ENCODE assay signal across 12 cellular contexts in the genomic region with DNA sequence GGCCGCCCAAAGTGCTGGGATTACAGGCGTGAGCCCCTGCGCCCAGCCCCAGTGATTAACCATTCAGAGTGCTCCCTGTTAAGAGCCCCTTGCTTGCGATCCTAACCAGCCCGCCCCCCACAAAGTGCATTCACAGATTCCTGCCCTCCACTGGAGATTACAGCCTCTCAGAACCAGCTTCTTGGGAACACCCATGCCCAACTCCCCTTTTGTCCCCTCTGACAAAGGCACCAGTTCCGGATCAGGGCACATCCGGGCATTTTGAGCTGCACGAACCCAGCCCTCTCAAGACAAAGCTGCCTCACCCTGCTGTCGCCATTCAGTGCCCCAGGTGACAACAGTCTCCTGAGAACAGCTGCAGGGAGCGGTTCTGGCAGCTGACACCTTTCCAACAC.
DNase-seq lines count a peak whose midpoint lies in the region; ATAC-seq and TF ChIP-seq lines count a peak whose summit lies in the region.
"Had no signal": no experiment of that assay in that cellular context is flagged by ENCODE, and none has a peak within 500 bp of the region (broad histone marks: within the 10 kb centered on the region; RNA-seq: fewer than 3 reads in every experiment).

No MANE protein-coding gene starts in this region.

- H3K4me1 Mint-ChIP-seq in effector memory CD8-positive, alpha-beta T cell (ENCODE audit: low read depth in 2 of 2) = peaks cover 8 to 9% of the 10 kb centered on the region in 2 donors

- no peaks in the 10 kb centered on the region for H3K36me3 ChIP-seq in parathyroid adenoma (ENCODE audit: control insufficient read depth, insufficient read depth, low read length)

- no peak for ATAC-seq in effector memory CD8-positive, alpha-beta T cell (replicated peaks)
- no peak for ATAC-seq in GM18502 (IDR thresholded peaks at IDR 0.05; ENCODE audit: poor library complexity, unreplicated experiment)
- ATAC-seq: Right ventricle myocardium inferior had no signal

- no peak overlapping the region for H3K9ac ChIP-seq in parathyroid adenoma

- H3K36me3 Mint-ChIP-seq in effector memory CD8-positive, alpha-beta T cell (ENCODE audit: insufficient read depth) = no peaks in the 10 kb centered on the region

- DNase-seq in NCI-H187 (lab: John Stamatoyannopoulos, UW) (peak; percentile 43 to 69), NCI-H187 treated with DMSO at 0.1 percent for 48 hours (lab: John Stamatoyannopoulos, UW) (no peak)
- no peak for DNase-seq in effector memory CD8-positive, alpha-beta T cell
- no peak for DNase-seq in activated CD4-positive, CD25-positive, alpha-beta regulatory T cell treated with anti-CD3 and anti-CD28 coated beads, Interleukin-2, amount 50 U/mL, for 72 hours
- no peak for DNase-seq in central memory CD4-positive, alpha-beta T cell
- DNase-seq: activated B cell treated with CpG ODN at 0.5 μM for 24 hours, GF-D8 had no signal

- H3K27me3 Mint-ChIP-seq in effector memory CD8-positive, alpha-beta T cell = peaks cover 68 to 97% of the 10 kb centered on the region in 2 donors

- no peak for TF ChIP-seq RAD21 in Ishikawa (IDR thresholded peaks at IDR 0.05; ENCODE audit: low read depth)

- peak overlapping the region; percentile 72 for H3K27ac ChIP-seq in parathyroid adenoma

- H3K9me3 ChIP-seq in parathyroid adenoma (ENCODE audit: control insufficient read depth, low read length) = no peaks in the 10 kb centered on the region

- no peak overlapping the region for H3K27ac Mint-ChIP-seq in effector memory CD8-positive, alpha-beta T cell
- H3K27ac Mint-ChIP-seq: activated B cell treated with CpG ODN at 0.5 μM for 24 hours had no signal

- no peaks in the 10 kb centered on the region for H3K9me3 Mint-ChIP-seq in effector memory CD8-positive, alpha-beta T cell
- H3K9me3 Mint-ChIP-seq: activated B cell treated with CpG ODN at 0.5 μM for 24 hours, neural crest cell had no signal

- H3K4me1 ChIP-seq in parathyroid adenoma = peaks cover 21% of the 10 kb centered on the region

- no peaks in the 10 kb centered on the region for H3K27me3 ChIP-seq in parathyroid adenoma (ENCODE audit: control insufficient read depth, insufficient read depth, low read length)

- no peak for TF ChIP-seq CTCF in parathyroid adenoma (IDR thresholded peaks at IDR 0.05)

- no peaks in the 10 kb centered on the region for H3K79me2 ChIP-seq in parathyroid adenoma

- TF ChIP-seq EP300 in Ishikawa (IDR thresholded peaks at IDR 0.05; ENCODE audit: borderline replicate concordance) = no peak

- no peak overlapping the region for H3K4me3 ChIP-seq in parathyroid adenoma (ENCODE audit: low read depth, low read length)

- H3K4me3 Mint-ChIP-seq in effector memory CD8-positive, alpha-beta T cell = peak overlapping the region; percentile 52 to 65

- H2AFZ ChIP-seq in parathyroid adenoma = no peak overlapping the region

- H3K4me2 ChIP-seq in parathyroid adenoma (ENCODE audit: low read length) = no peak overlapping the region

TF ChIP-seq in Ishikawa, 13 proteins besides CTCF, POLR2A, EP300 and RAD21:
- TF ChIP-seq ZBTB7A (IDR thresholded peaks at IDR 0.05; ENCODE audit: low read depth) = no peak
- TF ChIP-seq MAX (IDR thresholded peaks at IDR 0.05) = 0 out of 2 replicates have a peak, but pooled peaks have one; percentile 17
- no peak for TF ChIP-seq TCF12 (IDR thresholded peaks at IDR 0.05; ENCODE audit: low read depth)
TF ChIP-seq in Ishikawa: peak in this region for 1.

Comparison
In these comparisons a context has a peak if more than half of its experiments do, and no peak if none do; other contexts are left out.
1. DNase-seq: peak in NCI-H187 (2 of 2); none in NCI-H187 treated with DMSO at 0.1 percent for 48 hours (single experiment), effector memory CD8-positive, alpha-beta T cell (0 of 3), activated CD4-positive, CD25-positive, alpha-beta regulatory T cell treated with anti-CD3 and anti-CD28 coated beads, Interleukin-2, amount 50 U/mL, for 72 hours (single experiment) and central memory CD4-positive, alpha-beta T cell (single experiment).